Comparison of ENCODE assay signal across 1 cellular context in genomic region chr21:38824124-38824822, GRCh38.
TF ChIP-seq lines count a peak whose summit lies in the region.

No MANE protein-coding gene starts in this region.

TF ChIP-seq in GM23338, 12 proteins besides CTCF, POLR2A, EP300 and RAD21 (continued from another document):
- TF ChIP-seq, protein P1, sequence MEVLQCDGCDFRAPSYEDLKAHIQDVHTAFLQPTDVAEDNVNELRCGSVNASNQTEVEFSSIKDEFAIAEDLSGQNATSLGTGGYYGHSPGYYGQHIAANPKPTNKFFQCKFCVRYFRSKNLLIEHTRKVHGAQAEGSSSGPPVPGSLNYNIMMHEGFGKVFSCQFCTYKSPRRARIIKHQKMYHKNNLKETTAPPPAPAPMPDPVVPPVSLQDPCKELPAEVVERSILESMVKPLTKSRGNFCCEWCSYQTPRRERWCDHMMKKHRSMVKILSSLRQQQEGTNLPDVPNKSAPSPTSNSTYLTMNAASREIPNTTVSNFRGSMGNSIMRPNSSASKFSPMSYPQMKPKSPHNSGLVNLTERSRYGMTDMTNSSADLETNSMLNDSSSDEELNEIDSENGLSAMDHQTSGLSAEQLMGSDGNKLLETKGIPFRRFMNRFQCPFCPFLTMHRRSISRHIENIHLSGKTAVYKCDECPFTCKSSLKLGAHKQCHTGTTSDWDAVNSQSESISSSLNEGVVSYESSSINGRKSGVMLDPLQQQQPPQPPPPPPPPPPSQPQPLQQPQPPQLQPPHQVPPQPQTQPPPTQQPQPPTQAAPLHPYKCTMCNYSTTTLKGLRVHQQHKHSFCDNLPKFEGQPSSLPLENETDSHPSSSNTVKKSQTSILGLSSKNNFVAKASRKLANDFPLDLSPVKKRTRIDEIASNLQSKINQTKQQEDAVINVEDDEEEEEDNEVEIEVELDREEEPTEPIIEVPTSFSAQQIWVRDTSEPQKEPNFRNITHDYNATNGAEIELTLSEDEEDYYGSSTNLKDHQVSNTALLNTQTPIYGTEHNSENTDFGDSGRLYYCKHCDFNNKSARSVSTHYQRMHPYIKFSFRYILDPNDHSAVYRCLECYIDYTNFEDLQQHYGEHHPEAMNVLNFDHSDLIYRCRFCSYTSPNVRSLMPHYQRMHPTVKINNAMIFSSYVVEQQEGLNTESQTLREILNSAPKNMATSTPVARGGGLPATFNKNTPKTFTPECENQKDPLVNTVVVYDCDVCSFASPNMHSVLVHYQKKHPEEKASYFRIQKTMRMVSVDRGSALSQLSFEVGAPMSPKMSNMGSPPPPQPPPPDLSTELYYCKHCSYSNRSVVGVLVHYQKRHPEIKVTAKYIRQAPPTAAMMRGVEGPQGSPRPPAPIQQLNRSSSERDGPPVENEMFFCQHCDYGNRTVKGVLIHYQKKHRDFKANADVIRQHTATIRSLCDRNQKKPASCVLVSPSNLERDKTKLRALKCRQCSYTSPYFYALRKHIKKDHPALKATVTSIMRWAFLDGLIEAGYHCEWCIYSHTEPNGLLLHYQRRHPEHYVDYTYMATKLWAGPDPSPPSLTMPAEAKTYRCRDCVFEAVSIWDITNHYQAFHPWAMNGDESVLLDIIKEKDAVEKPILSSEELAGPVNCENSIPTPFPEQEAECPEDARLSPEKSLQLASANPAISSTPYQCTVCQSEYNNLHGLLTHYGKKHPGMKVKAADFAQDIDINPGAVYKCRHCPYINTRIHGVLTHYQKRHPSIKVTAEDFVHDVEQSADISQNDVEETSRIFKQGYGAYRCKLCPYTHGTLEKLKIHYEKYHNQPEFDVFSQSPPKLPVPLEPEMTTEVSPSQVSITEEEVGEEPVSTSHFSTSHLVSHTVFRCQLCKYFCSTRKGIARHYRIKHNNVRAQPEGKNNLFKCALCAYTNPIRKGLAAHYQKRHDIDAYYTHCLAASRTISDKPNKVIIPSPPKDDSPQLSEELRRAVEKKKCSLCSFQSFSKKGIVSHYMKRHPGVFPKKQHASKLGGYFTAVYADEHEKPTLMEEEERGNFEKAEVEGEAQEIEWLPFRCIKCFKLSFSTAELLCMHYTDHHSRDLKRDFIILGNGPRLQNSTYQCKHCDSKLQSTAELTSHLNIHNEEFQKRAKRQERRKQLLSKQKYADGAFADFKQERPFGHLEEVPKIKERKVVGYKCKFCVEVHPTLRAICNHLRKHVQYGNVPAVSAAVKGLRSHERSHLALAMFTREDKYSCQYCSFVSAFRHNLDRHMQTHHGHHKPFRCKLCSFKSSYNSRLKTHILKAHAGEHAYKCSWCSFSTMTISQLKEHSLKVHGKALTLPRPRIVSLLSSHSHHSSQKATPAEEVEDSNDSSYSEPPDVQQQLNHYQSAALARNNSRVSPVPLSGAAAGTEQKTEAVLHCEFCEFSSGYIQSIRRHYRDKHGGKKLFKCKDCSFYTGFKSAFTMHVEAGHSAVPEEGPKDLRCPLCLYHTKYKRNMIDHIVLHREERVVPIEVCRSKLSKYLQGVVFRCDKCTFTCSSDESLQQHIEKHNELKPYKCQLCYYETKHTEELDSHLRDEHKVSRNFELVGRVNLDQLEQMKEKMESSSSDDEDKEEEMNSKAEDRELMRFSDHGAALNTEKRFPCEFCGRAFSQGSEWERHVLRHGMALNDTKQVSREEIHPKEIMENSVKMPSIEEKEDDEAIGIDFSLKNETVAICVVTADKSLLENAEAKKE (CRISPR knock-in tag; IDR thresholded peaks at IDR 0.05): no peak
- TF ChIP-seq NANOG (IDR thresholded peaks at IDR 0.05; ENCODE audit: borderline replicate concordance): no peak
- TF ChIP-seq, protein P2, sequence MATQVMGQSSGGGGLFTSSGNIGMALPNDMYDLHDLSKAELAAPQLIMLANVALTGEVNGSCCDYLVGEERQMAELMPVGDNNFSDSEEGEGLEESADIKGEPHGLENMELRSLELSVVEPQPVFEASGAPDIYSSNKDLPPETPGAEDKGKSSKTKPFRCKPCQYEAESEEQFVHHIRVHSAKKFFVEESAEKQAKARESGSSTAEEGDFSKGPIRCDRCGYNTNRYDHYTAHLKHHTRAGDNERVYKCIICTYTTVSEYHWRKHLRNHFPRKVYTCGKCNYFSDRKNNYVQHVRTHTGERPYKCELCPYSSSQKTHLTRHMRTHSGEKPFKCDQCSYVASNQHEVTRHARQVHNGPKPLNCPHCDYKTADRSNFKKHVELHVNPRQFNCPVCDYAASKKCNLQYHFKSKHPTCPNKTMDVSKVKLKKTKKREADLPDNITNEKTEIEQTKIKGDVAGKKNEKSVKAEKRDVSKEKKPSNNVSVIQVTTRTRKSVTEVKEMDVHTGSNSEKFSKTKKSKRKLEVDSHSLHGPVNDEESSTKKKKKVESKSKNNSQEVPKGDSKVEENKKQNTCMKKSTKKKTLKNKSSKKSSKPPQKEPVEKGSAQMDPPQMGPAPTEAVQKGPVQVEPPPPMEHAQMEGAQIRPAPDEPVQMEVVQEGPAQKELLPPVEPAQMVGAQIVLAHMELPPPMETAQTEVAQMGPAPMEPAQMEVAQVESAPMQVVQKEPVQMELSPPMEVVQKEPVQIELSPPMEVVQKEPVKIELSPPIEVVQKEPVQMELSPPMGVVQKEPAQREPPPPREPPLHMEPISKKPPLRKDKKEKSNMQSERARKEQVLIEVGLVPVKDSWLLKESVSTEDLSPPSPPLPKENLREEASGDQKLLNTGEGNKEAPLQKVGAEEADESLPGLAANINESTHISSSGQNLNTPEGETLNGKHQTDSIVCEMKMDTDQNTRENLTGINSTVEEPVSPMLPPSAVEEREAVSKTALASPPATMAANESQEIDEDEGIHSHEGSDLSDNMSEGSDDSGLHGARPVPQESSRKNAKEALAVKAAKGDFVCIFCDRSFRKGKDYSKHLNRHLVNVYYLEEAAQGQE (IDR thresholded peaks at IDR 0.05; ENCODE audit: unreplicated experiment): no peak
- no peak for TF ChIP-seq POLR2AphosphoS5 (IDR thresholded peaks at IDR 0.05; ENCODE audit: low read depth)
- no peak for TF ChIP-seq CREB1 (CRISPR knock-in tag; IDR thresholded peaks at IDR 0.05; ENCODE audit: low read depth)
- TF ChIP-seq EZH2 (IDR thresholded peaks at IDR 0.05; ENCODE audit: low read depth, unreplicated experiment): no peak
- TF ChIP-seq, protein P3, sequence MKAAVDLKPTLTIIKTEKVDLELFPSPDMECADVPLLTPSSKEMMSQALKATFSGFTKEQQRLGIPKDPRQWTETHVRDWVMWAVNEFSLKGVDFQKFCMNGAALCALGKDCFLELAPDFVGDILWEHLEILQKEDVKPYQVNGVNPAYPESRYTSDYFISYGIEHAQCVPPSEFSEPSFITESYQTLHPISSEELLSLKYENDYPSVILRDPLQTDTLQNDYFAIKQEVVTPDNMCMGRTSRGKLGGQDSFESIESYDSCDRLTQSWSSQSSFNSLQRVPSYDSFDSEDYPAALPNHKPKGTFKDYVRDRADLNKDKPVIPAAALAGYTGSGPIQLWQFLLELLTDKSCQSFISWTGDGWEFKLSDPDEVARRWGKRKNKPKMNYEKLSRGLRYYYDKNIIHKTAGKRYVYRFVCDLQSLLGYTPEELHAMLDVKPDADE (IDR thresholded peaks at IDR 0.05): no peak
- TF ChIP-seq STAT1 (IDR thresholded peaks at IDR 0.05; ENCODE audit: unreplicated experiment): no peak
- no peak for TF ChIP-seq JUNB (IDR thresholded peaks at IDR 0.05; ENCODE audit: unreplicated experiment)
- no peak for TF ChIP-seq ZNF114 (CRISPR knock-in tag; IDR thresholded peaks at IDR 0.05)
